ENCODE assay signal across 18 cellular contexts in the genomic region with DNA sequence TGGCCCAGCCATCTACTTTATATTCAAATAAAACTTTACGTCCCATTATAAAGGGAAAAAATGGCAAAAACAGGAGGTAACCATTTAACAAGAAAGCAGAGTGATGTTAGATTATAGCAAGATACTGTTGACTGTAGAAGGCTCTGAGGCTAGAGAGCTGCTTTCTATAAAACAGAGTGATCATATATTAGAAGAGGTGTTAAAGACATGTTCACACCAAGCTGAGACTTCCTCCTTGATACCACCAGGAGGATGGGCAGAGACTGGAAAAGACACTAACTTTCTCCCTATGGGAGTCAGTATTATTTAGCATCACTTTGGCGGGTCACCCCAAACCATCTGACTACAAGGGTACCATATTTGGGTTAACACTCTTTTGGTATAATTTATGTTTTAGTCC. TPM values are rescaled to one million over a fixed set of nuclear protein-coding genes. Genes with fewer than 3 reads are reported as not detected.
A peak's percentile ranks its signal among the peaks of the same experiment; 100 is the strongest.
DNase-seq lines count a peak whose midpoint lies in the region; ATAC-seq and FAIRE-seq lines count a peak whose summit lies in the region.
"Had no signal": no experiment of that assay in that cellular context is flagged by ENCODE, and none has a peak within 500 bp of the region (broad histone marks: within the 10 kb centered on the region; RNA-seq: fewer than 3 reads in every experiment).

No MANE protein-coding gene starts in this region.

- H3K4me3 ChIP-seq in CD4-positive, alpha-beta memory T cell (ENCODE audit: low read length in 2 of 2): no peak overlapping the region
- no peak overlapping the region for H3K4me3 ChIP-seq in naive thymus-derived CD4-positive, alpha-beta T cell (ENCODE audit: low read length)

- H3K27ac Mint-ChIP-seq in CD4-positive, alpha-beta memory T cell: peak overlapping the region in 1 of 7 donors; percentile 73
- H3K27ac Mint-ChIP-seq in activated CD4-positive, alpha-beta memory T cell treated with anti-CD3 and anti-CD28 coated beads, Interleukin-2, amount 10 ng/mL, durations not matched to agents 7 days and 5 days: peak overlapping the region; percentile 87
- H3K27ac Mint-ChIP-seq in naive thymus-derived CD4-positive, alpha-beta T cell: peak overlapping the region in 1 of 9 donors; percentile 68
- H3K27ac Mint-ChIP-seq: nephron had no signal

- peak; percentile 9 for FAIRE-seq in GM18507 (lab: Jason Lieb, UNC)
- FAIRE-seq: colon, HTR-8/SVneo had no signal

- no peak for DNase-seq in CD4-positive, alpha-beta memory T cell
- no peak for DNase-seq in GM18507 (ENCODE audit: extremely low spot score, insufficient read length, low read depth)
- no peak for DNase-seq in activated CD4-positive, alpha-beta memory T cell treated with anti-CD3 and anti-CD28 coated beads, Interleukin-2, amount 10 ng/mL, durations not matched to agents 7 days and 5 days
- DNase-seq in naive thymus-derived CD4-positive, alpha-beta T cell: no peak
- no peak for DNase-seq in NCI-H2107 (lab: John Stamatoyannopoulos, UW)
- DNase-seq: activated CD4-positive, CD25-positive, alpha-beta regulatory T cell treated with anti-CD3 and anti-CD28 coated beads, Interleukin-2, amount 50 U/mL, for 72 hours; DND-41 had no signal

- no peaks in the 10 kb centered on the region for H3K9me3 ChIP-seq in CD4-positive, alpha-beta memory T cell (ENCODE audit: control insufficient read depth in 1 of 2, low read length in 2 of 2)
- H3K9me3 ChIP-seq in naive thymus-derived CD4-positive, alpha-beta T cell (ENCODE audit: control insufficient read depth in 2 of 3, low read length in 3 of 3): no peaks in the 10 kb centered on the region
- H3K9me3 ChIP-seq: lower lobe of right lung had no signal

- no peaks in the 10 kb centered on the region for H3K9me3 Mint-ChIP-seq in CD4-positive, alpha-beta memory T cell
- no peaks in the 10 kb centered on the region for H3K9me3 Mint-ChIP-seq in activated CD4-positive, alpha-beta memory T cell treated with anti-CD3 and anti-CD28 coated beads, Interleukin-2, amount 10 ng/mL, durations not matched to agents 7 days and 5 days
- H3K9me3 Mint-ChIP-seq in naive thymus-derived CD4-positive, alpha-beta T cell: peaks cover 0 to 3% (median 0%) of the 10 kb centered on the region in 11 donors
- H3K9me3 Mint-ChIP-seq: nephron had no signal

- H3K27me3 Mint-ChIP-seq in CD4-positive, alpha-beta memory T cell: peaks cover 13 to 30% of the 10 kb centered on the region in 2 donors
- no peaks in the 10 kb centered on the region for H3K27me3 Mint-ChIP-seq in activated CD4-positive, alpha-beta memory T cell treated with anti-CD3 and anti-CD28 coated beads, Interleukin-2, amount 10 ng/mL, durations not matched to agents 7 days and 5 days
- H3K27me3 Mint-ChIP-seq in naive thymus-derived CD4-positive, alpha-beta T cell: peaks cover 49 to 82% (median 59%) of the 10 kb centered on the region in 5 donors

- peaks cover 49% of the 10 kb centered on the region for H3K4me1 ChIP-seq in CD4-positive, alpha-beta memory T cell (ENCODE audit: insufficient read depth, low read length)
- H3K4me1 ChIP-seq in naive thymus-derived CD4-positive, alpha-beta T cell (ENCODE audit: control insufficient read depth in 2 of 2, insufficient read depth in 2 of 2, low read length in 2 of 2): peaks cover 0 to 53% of the 10 kb centered on the region in 2 donors

- peak; percentile 6 for ATAC-seq in naive thymus-derived CD4-positive, alpha-beta T cell
- no peak for ATAC-seq in GM19455 (IDR thresholded peaks at IDR 0.05; ENCODE audit: unreplicated experiment)
- ATAC-seq in HG02759 (IDR thresholded peaks at IDR 0.05; ENCODE audit: unreplicated experiment): no peak

- peaks cover 30 to 53% (median 38%) of the 10 kb centered on the region in 4 donors for H3K4me1 Mint-ChIP-seq in CD4-positive, alpha-beta memory T cell
- peaks cover 93% of the 10 kb centered on the region for H3K4me1 Mint-ChIP-seq in activated CD4-positive, alpha-beta memory T cell treated with anti-CD3 and anti-CD28 coated beads, Interleukin-2, amount 10 ng/mL, durations not matched to agents 7 days and 5 days
- peaks cover 22 to 77% (median 35%) of the 10 kb centered on the region in 7 donors for H3K4me1 Mint-ChIP-seq in naive thymus-derived CD4-positive, alpha-beta T cell
- H3K4me1 Mint-ChIP-seq: nephron had no signal

- intact Hi-C loops in CD4-positive, alpha-beta memory T cell (cut with micrococcal nuclease): no loop called here
- intact Hi-C loops in naive thymus-derived CD4-positive, alpha-beta T cell (cut with micrococcal nuclease): no loop called here

- H3K27me3 ChIP-seq in CD4-positive, alpha-beta memory T cell (ENCODE audit: insufficient read depth, low read length): peaks cover 3% of the 10 kb centered on the region
- peaks cover 0 to 4% of the 10 kb centered on the region in 2 donors for H3K27me3 ChIP-seq in naive thymus-derived CD4-positive, alpha-beta T cell (ENCODE audit: control insufficient read depth in 2 of 2, insufficient read depth in 2 of 2, low read length in 2 of 2)

- peak overlapping the region in 7 of 8 donors; percentile 75 to 93 (median 90) for H3K4me3 Mint-ChIP-seq in CD4-positive, alpha-beta memory T cell
- peak overlapping the region; percentile 96 for H3K4me3 Mint-ChIP-seq in activated CD4-positive, alpha-beta memory T cell treated with anti-CD3 and anti-CD28 coated beads, Interleukin-2, amount 10 ng/mL, durations not matched to agents 7 days and 5 days
- H3K4me3 Mint-ChIP-seq in naive thymus-derived CD4-positive, alpha-beta T cell: peak overlapping the region; percentile 6 to 95 (median 60)
- H3K4me3 Mint-ChIP-seq: nephron had no signal

- peaks cover 0 to 2% of the 10 kb centered on the region in 2 donors for H3K36me3 Mint-ChIP-seq in CD4-positive, alpha-beta memory T cell
- peaks cover 16% of the 10 kb centered on the region for H3K36me3 Mint-ChIP-seq in activated CD4-positive, alpha-beta memory T cell treated with anti-CD3 and anti-CD28 coated beads, Interleukin-2, amount 10 ng/mL, durations not matched to agents 7 days and 5 days (ENCODE audit: low read depth)
- H3K36me3 Mint-ChIP-seq in naive thymus-derived CD4-positive, alpha-beta T cell: peaks cover 0 to 6% (median 0%) of the 10 kb centered on the region in 5 donors

- H3K27ac ChIP-seq in CD4-positive, alpha-beta memory T cell (ENCODE audit: low read depth, low read length): no peak overlapping the region
- H3K27ac ChIP-seq in naive thymus-derived CD4-positive, alpha-beta T cell (ENCODE audit: low read depth, low read length): no peak overlapping the region
- H3K27ac ChIP-seq: epithelial cell of prostate, lower lobe of right lung, RWPE1 had no signal

- H3K36me3 ChIP-seq in CD4-positive, alpha-beta memory T cell (ENCODE audit: insufficient read depth, low read length): no peaks in the 10 kb centered on the region
- no peaks in the 10 kb centered on the region for H3K36me3 ChIP-seq in naive thymus-derived CD4-positive, alpha-beta T cell (ENCODE audit: control insufficient read depth in 2 of 3, insufficient read depth in 3 of 3, low read length in 3 of 3)
- H3K36me3 ChIP-seq: lower lobe of right lung had no signal

- CTCF ChIA-PET in CD4-positive, alpha-beta memory T cell (lab: Charles Lee; ENCODE audit: partially characterized antibody): no interaction called here
- CTCF ChIA-PET in activated CD4-positive, alpha-beta memory T cell treated with anti-CD3 and anti-CD28 coated beads, Interleukin-2, amount 10 ng/mL, durations not matched to agents 7 days and 5 days (lab: Charles Lee): interaction anchor here (1.0 to 1.7 kb wide), 6 partner anchors 38 to 136 kb away, joined by 3 to 7 read pairs (median 4); a partner anchor contains a TSS
- CTCF ChIA-PET in naive thymus-derived CD4-positive, alpha-beta T cell (lab: Charles Lee): no interaction called here

- POLR2A ChIA-PET in CD4-positive, alpha-beta memory T cell (lab: Charles Lee; ENCODE audit: partially characterized antibody): no interaction called here
- POLR2A ChIA-PET in activated CD4-positive, alpha-beta memory T cell treated with anti-CD3 and anti-CD28 coated beads, Interleukin-2, amount 10 ng/mL, durations not matched to agents 7 days and 5 days (lab: Charles Lee): interaction anchor here (0.9 to 3.6 kb wide), 11 partner anchors 8 to 921 kb away, joined by 3 to 44 read pairs (median 6); a partner anchor contains a TSS
- POLR2A ChIA-PET in naive thymus-derived CD4-positive, alpha-beta T cell (lab: Charles Lee): no interaction called here

RNA-seq across cellular contexts. Expression of a gene that starts 0.7 kb away (rescaled TPM):
- total RNA-seq in CD4-positive, alpha-beta memory T cell: 1 to 10 TPM; 1.5 to 1.6 TPM
- polyA plus RNA-seq in CD4-positive, alpha-beta memory T cell: 1 to 10 TPM in 1 of 2 donors, under 1 TPM in 1; 0.08 to 1.6 TPM
- 10 to 100 TPM; 48.5 to 48.9 TPM for total RNA-seq in activated CD4-positive, alpha-beta memory T cell treated with anti-CD3 and anti-CD28 coated beads, Interleukin-2, amount 10 ng/mL, durations not matched to agents 7 days and 5 days
- total RNA-seq in naive thymus-derived CD4-positive, alpha-beta T cell: 10 to 100 TPM in 2 of 5 experiments, 1 to 10 TPM in 3; 1.0 to 72.1 (median 6.7) TPM
- polyA plus RNA-seq in naive thymus-derived CD4-positive, alpha-beta T cell: under 1 TPM; 0.12 to 0.27 TPM
- total RNA-seq: MCF 10A had no signal

RNA-seq across cellular contexts. Expression of a gene that starts 57.7 kb away (rescaled TPM):
- not detected for total RNA-seq in CD4-positive, alpha-beta memory T cell
- polyA plus RNA-seq in CD4-positive, alpha-beta memory T cell: under 1 TPM in 1 of 2 donors, not detected in 1; 0.18 TPM
- total RNA-seq in activated CD4-positive, alpha-beta memory T cell treated with anti-CD3 and anti-CD28 coated beads, Interleukin-2, amount 10 ng/mL, durations not matched to agents 7 days and 5 days: not detected
- total RNA-seq in naive thymus-derived CD4-positive, alpha-beta T cell: under 1 TPM in 1 of 5 experiments, not detected in 4; 0.10 TPM
- under 1 TPM; 0.15 to 0.17 TPM for polyA plus RNA-seq in naive thymus-derived CD4-positive, alpha-beta T cell
- total RNA-seq: H4, MCF 10A, pulmonary artery endothelial cell had no signal
